In genomic region chr9:71795097-71795807, GRCh38 we compare ENCODE assay signal across 10 cellular contexts. TPM values are rescaled to one million over a fixed set of nuclear protein-coding genes. Genes with fewer than 3 reads are reported as not detected.
DNase-seq lines count a peak whose midpoint lies in the region; ATAC-seq and TF ChIP-seq lines count a peak whose summit lies in the region.
"Had no signal": no experiment of that assay in that cellular context is flagged by ENCODE, and none has a peak within 500 bp of the region (broad histone marks: within the 10 kb centered on the region; RNA-seq: fewer than 3 reads in every experiment).

No MANE protein-coding gene starts in this region.

- no peaks in the 10 kb centered on the region for H3K4me1 ChIP-seq in smooth muscle cell (ENCODE audit: low read depth)

- no peaks in the 10 kb centered on the region for H3K27me3 Mint-ChIP-seq in memory B cell

- DNase-seq in memory B cell (ENCODE audit: low spot score in 2 of 2): peak; percentile 26 to 63
- no peak for DNase-seq in smooth muscle cell (lab: John Stamatoyannopoulos, UW; ENCODE audit: unreplicated experiment)
- no peak for DNase-seq in NCI-H2107 treated with DMSO at 0.1 percent for 48 hours (lab: John Stamatoyannopoulos, UW; ENCODE audit: unreplicated experiment)
- DNase-seq in effector CD4-positive, alpha-beta T cell: no peak
- DNase-seq in activated CD4-positive, alpha-beta T cell treated with anti-CD3 and anti-CD28 coated beads, Interleukin-2, amount 50 U/mL, for 48 hours: no peak

- H3K79me2 ChIP-seq in smooth muscle cell (ENCODE audit: low read depth): no peaks in the 10 kb centered on the region

- peaks cover 4% of the 10 kb centered on the region for H3K9me3 Mint-ChIP-seq in memory B cell

- H3K4me2 ChIP-seq in smooth muscle cell: no peak overlapping the region

- H2AFZ ChIP-seq in smooth muscle cell (ENCODE audit: low read depth): no peak overlapping the region

- ATAC-seq in GM18511 (IDR thresholded peaks at IDR 0.05; ENCODE audit: unreplicated experiment) (peak; percentile 88), GM21529 (IDR thresholded peaks at IDR 0.05; ENCODE audit: unreplicated experiment) (peak; percentile 90), HG03565 (IDR thresholded peaks at IDR 0.05; ENCODE audit: unreplicated experiment) (peak; percentile 96), memory B cell (ENCODE audit: low read depth) (peak; percentile 92)

- H3K4me3 ChIP-seq in smooth muscle cell: no peak overlapping the region
- H3K4me3 ChIP-seq: thoracic aorta had no signal

- peak overlapping the region; percentile 80 for H3K27ac Mint-ChIP-seq in memory B cell

- H3K4me3 Mint-ChIP-seq in memory B cell: peak overlapping the region; percentile 72
- H3K4me3 Mint-ChIP-seq: neural crest cell had no signal

- WGBS in smooth muscle cell (ENCODE audit: low lambda C conversion rate): 94% methylated on average over 7 of the region's 7 CpGs

- TF ChIP-seq CTCF in smooth muscle cell (IDR thresholded peaks at IDR 0.05; ENCODE audit: borderline replicate concordance, insufficient read depth, poor library complexity, severe bottlenecking): no peak

- no peak overlapping the region for H3K27ac ChIP-seq in smooth muscle cell (ENCODE audit: low read depth)
- H3K27ac ChIP-seq: thoracic aorta had no signal

- peaks cover 3% of the 10 kb centered on the region for H3K36me3 Mint-ChIP-seq in memory B cell

- no peak overlapping the region for H3K9ac ChIP-seq in smooth muscle cell (ENCODE audit: low read depth)

- H3K27me3 ChIP-seq in smooth muscle cell (ENCODE audit: low read depth): no peaks in the 10 kb centered on the region

- H4K20me1 ChIP-seq in smooth muscle cell (ENCODE audit: low read depth): no peaks in the 10 kb centered on the region

- H3K9me3 ChIP-seq in smooth muscle cell (replicated peaks; ENCODE audit: low read depth): no peaks in the 10 kb centered on the region
- H3K9me3 ChIP-seq: thoracic aorta had no signal

- H3K36me3 ChIP-seq in smooth muscle cell (ENCODE audit: low read depth): no peaks in the 10 kb centered on the region
- H3K36me3 ChIP-seq: thoracic aorta had no signal

- H3K4me1 Mint-ChIP-seq in memory B cell: peaks cover 47% of the 10 kb centered on the region

- H3F3A ChIP-seq in smooth muscle cell (ENCODE audit: low read depth): peaks cover 5% of the 10 kb centered on the region

RNA-seq across cellular contexts. Expression of gene CEMIP2, which starts 26.9 kb away (rescaled TPM):
- total RNA-seq in smooth muscle cell: 103 and 105 TPM in 2 replicates
- 46.1 and 70.3 TPM in 2 replicates for polyA plus RNA-seq in smooth muscle cell

Comparison
In these comparisons a context has a peak if more than half of its experiments do, and no peak if none do; other contexts are left out.
1. DNase-seq: peak in memory B cell (2 of 2); none in smooth muscle cell (single experiment), NCI-H2107 treated with DMSO at 0.1 percent for 48 hours (single experiment), effector CD4-positive, alpha-beta T cell (single experiment) and activated CD4-positive, alpha-beta T cell treated with anti-CD3 and anti-CD28 coated beads, Interleukin-2, amount 50 U/mL, for 48 hours (0 of 2).
2. Peak in every context shown above with its lines, with median percentiles within 50 percentile points of each other: ATAC-seq.